1 cellular context compared by ENCODE assay signal in the genomic region with DNA sequence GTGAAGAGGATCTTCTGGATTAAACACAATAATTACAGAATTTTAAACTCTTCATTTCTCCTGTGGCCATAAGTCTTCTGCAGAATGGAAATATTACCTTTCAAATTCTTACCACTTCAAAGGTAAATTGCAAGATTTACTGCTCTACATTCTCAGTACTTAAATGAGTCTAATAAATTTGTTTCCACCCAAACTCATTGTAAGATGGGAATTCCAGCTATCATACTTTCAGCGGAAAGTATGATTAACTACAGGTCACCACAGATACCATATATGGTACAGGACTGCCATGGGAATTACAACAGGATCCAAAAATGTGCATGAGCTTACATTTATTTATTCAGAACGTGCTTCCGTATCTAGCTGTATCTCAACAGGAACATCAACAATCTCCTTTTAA.
TF ChIP-seq lines count a peak whose summit lies in the region.

No MANE protein-coding gene starts in this region.

TF ChIP-seq in HEK293, 187 proteins besides CTCF, POLR2A, EP300 and RAD21 (continued from another document):
- no peak for TF ChIP-seq ZBTB49 (tag by site-specific recombination; IDR thresholded peaks at IDR 0.05; ENCODE audit: low read depth)
- TF ChIP-seq ATF2 (tag by site-specific recombination; IDR thresholded peaks at IDR 0.05; ENCODE audit: low read depth) = no peak
- 0 out of 2 replicates have a peak, but pooled peaks have one; percentile 13 for TF ChIP-seq SP3 (tag by site-specific recombination; IDR thresholded peaks at IDR 0.05)
- no peak for TF ChIP-seq ZNF837 (tag by site-specific recombination; IDR thresholded peaks at IDR 0.05)
- TF ChIP-seq, protein P1, sequence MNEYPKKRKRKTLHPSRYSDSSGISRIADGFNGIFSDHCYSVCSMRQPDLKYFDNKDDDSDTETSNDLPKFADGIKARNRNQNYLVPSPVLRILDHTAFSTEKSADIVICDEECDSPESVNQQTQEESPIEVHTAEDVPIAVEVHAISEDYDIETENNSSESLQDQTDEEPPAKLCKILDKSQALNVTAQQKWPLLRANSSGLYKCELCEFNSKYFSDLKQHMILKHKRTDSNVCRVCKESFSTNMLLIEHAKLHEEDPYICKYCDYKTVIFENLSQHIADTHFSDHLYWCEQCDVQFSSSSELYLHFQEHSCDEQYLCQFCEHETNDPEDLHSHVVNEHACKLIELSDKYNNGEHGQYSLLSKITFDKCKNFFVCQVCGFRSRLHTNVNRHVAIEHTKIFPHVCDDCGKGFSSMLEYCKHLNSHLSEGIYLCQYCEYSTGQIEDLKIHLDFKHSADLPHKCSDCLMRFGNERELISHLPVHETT (tag by site-specific recombination; IDR thresholded peaks at IDR 0.05) = no peak
- TF ChIP-seq ZNF24 (tag by site-specific recombination; IDR thresholded peaks at IDR 0.05) = no peak
- TF ChIP-seq BCL11B (tag by site-specific recombination; IDR thresholded peaks at IDR 0.05; ENCODE audit: low read depth) = 0 out of 2 replicates have a peak, but pooled peaks have one; percentile 17
- TF ChIP-seq KLF8 (tag by site-specific recombination; IDR thresholded peaks at IDR 0.05) = no peak
- TF ChIP-seq SP2 (tag by site-specific recombination; IDR thresholded peaks at IDR 0.05) = no peak
- no peak for TF ChIP-seq ZNF660 (tag by site-specific recombination; IDR thresholded peaks at IDR 0.05)
- no peak for TF ChIP-seq GLIS1 (tag by site-specific recombination; IDR thresholded peaks at IDR 0.05)
- TF ChIP-seq, protein P2, sequence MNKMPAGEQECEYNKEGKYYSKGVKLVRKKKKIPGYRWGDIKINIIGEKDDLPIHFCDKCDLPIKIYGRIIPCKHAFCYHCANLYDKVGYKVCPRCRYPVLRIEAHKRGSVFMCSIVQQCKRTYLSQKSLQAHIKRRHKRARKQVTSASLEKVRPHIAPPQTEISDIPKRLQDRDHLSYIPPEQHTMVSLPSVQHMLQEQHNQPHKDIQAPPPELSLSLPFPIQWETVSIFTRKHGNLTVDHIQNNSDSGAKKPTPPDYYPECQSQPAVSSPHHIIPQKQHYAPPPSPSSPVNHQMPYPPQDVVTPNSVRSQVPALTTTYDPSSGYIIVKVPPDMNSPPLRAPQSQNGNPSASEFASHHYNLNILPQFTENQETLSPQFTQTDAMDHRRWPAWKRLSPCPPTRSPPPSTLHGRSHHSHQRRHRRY (tag by site-specific recombination; IDR thresholded peaks at IDR 0.05) = no peak
- no peak for TF ChIP-seq ZNF658 (tag by site-specific recombination; IDR thresholded peaks at IDR 0.05)
- peak; percentile 51; the same call in 1 of the 2 replicates for TF ChIP-seq ZNF629 (tag by site-specific recombination; IDR thresholded peaks at IDR 0.05)
